ENCODE assay signal across 22 cellular contexts in genomic region chr5:125321654-125322053, GRCh38.
"Had no signal": no experiment of that assay in that cellular context is flagged by ENCODE, and none has a peak within 500 bp of the region (broad histone marks: within the 10 kb centered on the region; RNA-seq: fewer than 3 reads in every experiment).

No MANE protein-coding gene starts in this region.

- ATAC-seq: effector memory CD8-positive, alpha-beta T cell; esophagus mucosa; gastrocnemius medialis; heart right ventricle; left cardiac atrium; left lung; left ventricle myocardium superior; lower lobe of right lung had no signal

- H3K36me3 Mint-ChIP-seq: mesothelial cell of epicardium had no signal

- H3K4me3 Mint-ChIP-seq: dendritic cell treated with granulocyte-macrophage colony-stimulating factor and Interleukin-4, amounts not matched to agents 40 ng/mL and 50 ng/mL, for 4 days; effector memory CD8-positive, alpha-beta T cell; endodermal cell; mesothelial cell of epicardium had no signal

- H3K36me3 ChIP-seq: esophagus squamous epithelium, gastrocnemius medialis, heart right ventricle, left lung, lower lobe of right lung had no signal

- H3K4me3 ChIP-seq: esophagus squamous epithelium, gastrocnemius medialis, heart right ventricle, left lung, lower lobe of right lung had no signal

- H3K27ac Mint-ChIP-seq: dendritic cell treated with granulocyte-macrophage colony-stimulating factor and Interleukin-4, amounts not matched to agents 40 ng/mL and 50 ng/mL, for 4 days; effector memory CD8-positive, alpha-beta T cell; endodermal cell; mesothelial cell of epicardium had no signal

- H3K27me3 Mint-ChIP-seq: dendritic cell treated with granulocyte-macrophage colony-stimulating factor and Interleukin-4, amounts not matched to agents 40 ng/mL and 50 ng/mL, for 4 days; effector memory CD8-positive, alpha-beta T cell had no signal

- H3K27ac ChIP-seq: epithelial cell of prostate, esophagus squamous epithelium, gastrocnemius medialis, heart right ventricle, left lung, lower lobe of right lung had no signal

- H3K9me3 ChIP-seq: esophagus squamous epithelium, gastrocnemius medialis, heart right ventricle, left lung, lower lobe of right lung had no signal

- H3K9me3 Mint-ChIP-seq: dendritic cell treated with granulocyte-macrophage colony-stimulating factor and Interleukin-4, amounts not matched to agents 40 ng/mL and 50 ng/mL, for 4 days; endodermal cell; mesothelial cell of epicardium had no signal

- H3K27me3 ChIP-seq: esophagus squamous epithelium, gastrocnemius medialis, heart right ventricle, left lung had no signal

- H3K4me1 ChIP-seq: gastrocnemius medialis, lower lobe of right lung had no signal

- DNase-seq: cortex of kidney; effector CD8-positive, alpha-beta T cell; effector memory CD8-positive, alpha-beta T cell; endodermal cell; erythroblast; esophagus squamous epithelium; foreskin fibroblast; foreskin melanocyte; gastrocnemius medialis; glutamatergic neuron; head of caudate nucleus; heart right ventricle; hippocampal formation; left cardiac atrium; left lung; left ventricle myocardium superior; lower lobe of right lung; mesenchymal stem cell had no signal
